Comparison of ENCODE assay signal across 8 cellular contexts in genomic region chr16:69123894-69124293, GRCh38. TPM values are rescaled to one million over a fixed set of nuclear protein-coding genes. Genes with fewer than 3 reads are reported as not detected.
DNase-seq lines count a peak whose midpoint lies in the region; ATAC-seq and TF ChIP-seq lines count a peak whose summit lies in the region.

No MANE protein-coding gene starts in this region.

- TF ChIP-seq CTCF in cardiac muscle cell (IDR thresholded peaks at IDR 0.05; ENCODE audit: low read depth, low read length), result peak; percentile 61

- peaks cover 12% of the 10 kb centered on the region for H3K36me3 ChIP-seq in cardiac muscle cell

- ATAC-seq in Right ventricle myocardium inferior (no peak), memory B cell (ENCODE audit: low read depth) (peak; percentile 70), GM19467 (IDR thresholded peaks at IDR 0.05; ENCODE audit: unreplicated experiment) (no peak)

- no peak overlapping the region for H3K27ac Mint-ChIP-seq in memory B cell

- H3K4me3 Mint-ChIP-seq in memory B cell, result no peak overlapping the region

- DNase-seq in cardiac muscle cell (ENCODE audit: low read depth in 1 of 2, low spot score in 1 of 2), result peak; percentile 72 to 82
- no peak for DNase-seq in Right ventricle myocardium inferior (ENCODE audit: missing footprints)
- DNase-seq in NCI-H2227 treated with DMSO at 0.1 percent for 48 hours (lab: John Stamatoyannopoulos, UW), result peak; percentile 73
- peak; percentile 47 for DNase-seq in activated CD4-positive, CD25-positive, alpha-beta regulatory T cell treated with anti-CD3 and anti-CD28 coated beads, Interleukin-2, amount 50 U/mL, for 16 hours (ENCODE audit: low read depth, low spot score)
- peak; percentile 67 for DNase-seq in dedifferentiated amniotic fluid mesenchymal stem cell (ENCODE audit: extremely low spot score)
- peak; percentile 55 to 65 for DNase-seq in memory B cell (ENCODE audit: low spot score in 2 of 2)
- peak; percentile 61 for DNase-seq in stimulated activated naive CD4-positive, alpha-beta T cell treated with Interleukin-2 at 50 U/mL for 16 hours (lab: John Stamatoyannopoulos, UW)

- no peaks in the 10 kb centered on the region for H3K27me3 Mint-ChIP-seq in memory B cell

- H3K9me3 ChIP-seq in cardiac muscle cell (ENCODE audit: low read depth), result no peaks in the 10 kb centered on the region

- no peaks in the 10 kb centered on the region for H3K9me3 Mint-ChIP-seq in memory B cell

- H3K36me3 Mint-ChIP-seq in memory B cell, result peaks cover 15% of the 10 kb centered on the region

- H3K4me3 ChIP-seq in cardiac muscle cell, result no peak overlapping the region

- H3K4me1 ChIP-seq in cardiac muscle cell (ENCODE audit: low read depth), result no peaks in the 10 kb centered on the region

- peaks cover 11% of the 10 kb centered on the region for H3K4me1 Mint-ChIP-seq in memory B cell

- intact Hi-C loops in Right ventricle myocardium inferior (cut with DNase I), result loop anchor here (2.0 to 5.0 kb wide), 3 partner anchors 221 to 597 kb away; no protein-coding TSS in a partner anchor

- no peak overlapping the region for H3K27ac ChIP-seq in cardiac muscle cell

- H3K27me3 ChIP-seq in cardiac muscle cell, result no peaks in the 10 kb centered on the region

RNA-seq across cellular contexts. Expression of gene CHTF8, which starts 8.5 kb away (rescaled TPM):
- total RNA-seq in cardiac muscle cell (74.8 and 94.6 TPM in 2 replicates), Right ventricle myocardium inferior (58.3 TPM)
- polyA plus RNA-seq in cardiac muscle cell, result 112 and 132 TPM in 2 replicates

RNA-seq across cellular contexts. Expression of gene UTP4, which starts 8.6 kb away (rescaled TPM):
- total RNA-seq in cardiac muscle cell, result 10.0 and 14.5 TPM in 2 replicates
- 47.6 and 51.6 TPM in 2 replicates for polyA plus RNA-seq in cardiac muscle cell
- total RNA-seq in Right ventricle myocardium inferior, result 26.6 TPM

RNA-seq across cellular contexts. Expression of gene HAS3, which starts 18.4 kb away (rescaled TPM):
- total RNA-seq in cardiac muscle cell, result 0.03 and 0.46 TPM in 2 replicates
- 0.62 TPM in 1 of 2 replicates, not detected in the other for polyA plus RNA-seq in cardiac muscle cell
- 0.30 TPM for total RNA-seq in Right ventricle myocardium inferior
